ENCODE assay signal across 23 cellular contexts in genomic region chrX:7617994-7618393, GRCh38.
"Had no signal": no experiment of that assay in that cellular context is flagged by ENCODE, and none has a peak within 500 bp of the region (broad histone marks: within the 10 kb centered on the region; RNA-seq: fewer than 3 reads in every experiment).

No MANE protein-coding gene starts in this region.

- ATAC-seq: naive thymus-derived CD4-positive, alpha-beta T cell; natural killer cell treated with Interleukin-12 subunit alpha and Interleukin-12 subunit beta and Interleukin-15 and Interleukin-18, amount 100 ng/mL, for 72 hours; pancreas; right cardiac atrium; sciatic nerve; stimulated activated memory B cell treated with anti-CD40 and anti-IgM and Interleukin-4, amounts not matched to agents 10 μg/mL and 1 μg/mL and 100 μg/mL, for 72 hours; stimulated activated naive CD8-positive, alpha-beta T cell treated with anti-CD3 and anti-CD28 coated beads, Interleukin-15, amount 100 ng/mL, for 72 hours had no signal

- H3K4me3 ChIP-seq: left ventricle myocardium inferior, lung, pancreas, prostate gland, skin epidermis, tibial nerve, uterus had no signal

- H3K4me1 ChIP-seq: left ventricle myocardium inferior, pancreas, prostate gland, tibial nerve, uterus had no signal

- DNase-seq: islet precursor cell; left ventricle myocardium inferior; mesendoderm; naive thymus-derived CD4-positive, alpha-beta T cell; pancreas; posterior cingulate gyrus; retina; right cardiac atrium; stimulated activated CD4-positive, alpha-beta T cell treated with anti-CD3 and anti-CD28 coated beads, Interleukin-12 subunit alpha, Interleukin-12 subunit beta, amount 100 ng/mL, for 4 hours; stimulated activated CD4-positive, alpha-beta T cell treated with anti-CD3 and anti-CD28 coated beads, Interleukin-15, amount 100 ng/mL, for 24 hours; stimulated activated CD4-positive, alpha-beta T cell treated with anti-CD3 and anti-CD28 coated beads, Interleukin-4, amount 100 ng/mL, for 4 hours; stimulated activated CD8-positive, alpha-beta memory T cell treated with anti-CD3 and anti-CD28 coated beads, Interleukin-4, amount 100 ng/mL, for 48 hours; stimulated activated naive CD4-positive, alpha-beta T cell treated with Interleukin-2 at 50 U/mL for 16 hours; stimulated activated naive CD8-positive, alpha-beta T cell treated with anti-CD3 and anti-CD28 coated beads, Interleukin-15, amount 100 ng/mL, for 72 hours; substantia nigra; uterus had no signal

- H3K9me3 ChIP-seq: left ventricle myocardium inferior, pancreas, prostate gland, tibial nerve, uterus had no signal

- H3K36me3 ChIP-seq: left ventricle myocardium inferior, pancreas, prostate gland, tibial nerve, uterus had no signal

- H3K27ac ChIP-seq: left ventricle myocardium inferior, pancreas, prostate gland, skin epidermis, tibial nerve, uterus had no signal

- H3K27me3 ChIP-seq: pancreas, tibial nerve, uterus had no signal
